ENCODE assay signal across 31 cellular contexts in genomic region chr7:155289107-155289506, GRCh38.
"Had no signal": no experiment of that assay in that cellular context is flagged by ENCODE, and none has a peak within 500 bp of the region (broad histone marks: within the 10 kb centered on the region; RNA-seq: fewer than 3 reads in every experiment).

No MANE protein-coding gene starts in this region.

- H3K27ac ChIP-seq: breast epithelium, esophagus muscularis mucosa, foreskin keratinocyte, heart right ventricle, left lung, pancreas, prostate gland, skin epidermis, thyroid gland, upper lobe of left lung, vagina, VCaP had no signal

- DNase-seq: activated CD4-positive, alpha-beta memory T cell treated with anti-CD3 and anti-CD28 coated beads, Interleukin-2, amount 10 ng/mL, durations not matched to agents 7 days and 5 days; activated CD4-positive, alpha-beta T cell treated with anti-CD3 and anti-CD28 coated beads for 48 hours; activated T-cell treated with anti-CD3 and anti-CD28 coated beads, Interleukin-2, amount 50 U/mL, for 48 hours; central memory CD4-positive, alpha-beta T cell; dermis blood vessel endothelial cell; effector CD4-positive, alpha-beta T cell; foreskin keratinocyte; heart right ventricle; kidney glomerular epithelial cell; left lung; mesendoderm; mucosa of descending colon; nephron progenitor cell; pancreas; retina; stimulated activated CD4-positive, alpha-beta T cell treated with anti-CD3 and anti-CD28 coated beads, Interleukin-12 subunit alpha, Interleukin-12 subunit beta, amount 100 ng/mL, for 4 hours; stimulated activated CD4-positive, alpha-beta T cell treated with anti-CD3 and anti-CD28 coated beads, Interleukin-4, amount 100 ng/mL, for 1 hour; stimulated activated naive CD8-positive, alpha-beta T cell treated with anti-CD3 and anti-CD28 coated beads, Interleukin-15, amount 100 ng/mL, for 72 hours; T-helper 9 cell; thyroid gland had no signal

- ATAC-seq: activated CD4-positive, CD25-positive, alpha-beta regulatory T cell treated with anti-CD3 and anti-CD28 coated beads, Interleukin-2, amount 50 U/mL, for 24 hours; foreskin keratinocyte; heart right ventricle; left lung; mucosa of descending colon; pancreas; sciatic nerve; stimulated activated memory B cell treated with anti-CD40 and anti-IgM and Interleukin-4, amounts not matched to agents 10 μg/mL and 1 μg/mL and 100 μg/mL, for 72 hours; stimulated activated naive CD8-positive, alpha-beta T cell treated with anti-CD3 and anti-CD28 coated beads, Interleukin-15, amount 100 ng/mL, for 72 hours had no signal

- H3K36me3 ChIP-seq: breast epithelium, esophagus muscularis mucosa, heart right ventricle, left lung, pancreas, prostate gland, thyroid gland, upper lobe of left lung, vagina had no signal

- H3K4me1 ChIP-seq: breast epithelium, esophagus muscularis mucosa, foreskin keratinocyte, pancreas, prostate gland, thyroid gland, vagina had no signal

- H3K4me3 ChIP-seq: breast epithelium, esophagus muscularis mucosa, heart right ventricle, left lung, lung, mucosa of descending colon, pancreas, prostate gland, skin epidermis, thyroid gland, upper lobe of left lung, vagina had no signal

- H3K27me3 ChIP-seq: breast epithelium, foreskin keratinocyte, left lung, pancreas, thyroid gland, upper lobe of left lung, vagina had no signal

- H3K9me3 ChIP-seq: breast epithelium, esophagus muscularis mucosa, heart right ventricle, left lung, mucosa of descending colon, pancreas, prostate gland, thyroid gland, upper lobe of left lung, vagina had no signal
